ENCODE assay signal across 18 cellular contexts in the genomic region with DNA sequence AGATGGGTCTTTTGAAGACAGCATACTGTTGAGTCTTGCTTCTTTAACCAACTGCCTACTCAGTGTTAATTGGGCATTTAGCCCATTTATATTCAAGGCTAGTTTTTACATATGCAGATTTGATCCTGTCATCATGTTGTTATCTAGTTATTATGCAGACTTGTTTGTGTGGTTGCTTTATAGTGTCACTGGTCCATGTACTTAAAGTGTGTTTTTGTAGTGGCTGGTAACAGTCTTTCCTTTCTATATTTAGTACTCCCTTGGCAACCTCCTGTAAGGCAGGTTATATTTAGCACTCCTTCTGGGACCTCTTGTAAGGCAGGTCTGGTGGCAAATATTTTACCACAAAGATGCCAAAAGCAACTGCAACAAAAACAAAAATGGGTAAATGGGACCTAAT.
"Had no signal": no experiment of that assay in that cellular context is flagged by ENCODE, and none has a peak within 500 bp of the region (broad histone marks: within the 10 kb centered on the region; RNA-seq: fewer than 3 reads in every experiment).

No MANE protein-coding gene starts in this region.

- H3K9me3 ChIP-seq: testis, uterus had no signal

- DNase-seq: activated CD4-positive, alpha-beta T cell treated with anti-CD3 and anti-CD28 coated beads for 36 hours; activated CD8-positive, alpha-beta memory T cell treated with anti-CD3 and anti-CD28 coated beads, Interleukin-2, amount 50 U/mL, for 48 hours; activated CD8-positive, alpha-beta T cell treated with anti-CD3 and anti-CD28 coated beads, Interleukin-2, amount 10 ng/mL, durations not matched to agents 7 days and 5 days; activated naive CD4-positive, alpha-beta T cell treated with Interleukin-2 at 50 U/mL for 16 hours; activated naive CD8-positive, alpha-beta T cell treated with anti-CD3 and anti-CD28 coated beads, Interleukin-2, amount 50 U/mL, for 24 hours; caudate nucleus; effector CD8-positive, alpha-beta T cell; mammary epithelial cell; natural killer cell; stimulated activated CD4-positive, alpha-beta T cell treated with anti-CD3 and anti-CD28 coated beads, Interleukin-4, amount 100 ng/mL, for 1 hour; stimulated activated naive CD8-positive, alpha-beta T cell treated with anti-CD3 and anti-CD28 coated beads, Interleukin-15, amount 100 ng/mL, for 72 hours; T-cell; T1000; testis; uterus had no signal

- H3K27me3 ChIP-seq: testis, uterus had no signal

- H3K4me1 ChIP-seq: testis, uterus had no signal

- H3K36me3 ChIP-seq: uterus had no signal

- H3K27ac ChIP-seq: coronary artery, testis, uterus, VCaP had no signal

- H3K4me3 ChIP-seq: coronary artery, testis, uterus had no signal

- ATAC-seq: activated CD4-positive, alpha-beta T cell treated with anti-CD3 and anti-CD28 coated beads for 36 hours; activated CD8-positive, alpha-beta T cell treated with anti-CD3 and anti-CD28 coated beads, Interleukin-2, amount 10 ng/mL, durations not matched to agents 7 days and 5 days; activated naive CD8-positive, alpha-beta T cell treated with anti-CD3 and anti-CD28 coated beads, Interleukin-2, amount 50 U/mL, for 24 hours; natural killer cell; sciatic nerve; stimulated activated naive CD8-positive, alpha-beta T cell treated with anti-CD3 and anti-CD28 coated beads, Interleukin-15, amount 100 ng/mL, for 72 hours; T-cell had no signal
